ENCODE assay signal across 35 cellular contexts in genomic region chr15:33801954-33802353, GRCh38.
DNase-seq lines count a peak whose midpoint lies in the region; ATAC-seq and TF ChIP-seq lines count a peak whose summit lies in the region.
"Had no signal": no experiment of that assay in that cellular context is flagged by ENCODE, and none has a peak within 500 bp of the region (broad histone marks: within the 10 kb centered on the region; RNA-seq: fewer than 3 reads in every experiment).

No MANE protein-coding gene starts in this region.

- no peak overlapping the region for H4K91ac ChIP-seq in IMR-90 (ENCODE audit: insufficient read depth, low read depth, low read length)

- no peak for TF ChIP-seq RAD21 in IMR-90 (IDR thresholded peaks at IDR 0.05; ENCODE audit: low read length)

- no peak overlapping the region for H2BK120ac ChIP-seq in IMR-90 (ENCODE audit: low read depth, low read length)

- no peak overlapping the region for H4K5ac ChIP-seq in IMR-90 (ENCODE audit: low read depth, low read length)

- no peak overlapping the region for H3K27ac ChIP-seq in IMR-90 (ENCODE audit: insufficient read depth, low read length)
- H3K27ac ChIP-seq in SK-N-MC: no peak overlapping the region
- peak overlapping the region in 3 of 4 donors; percentile 2 to 42 (median 41) for H3K27ac ChIP-seq in gastrocnemius medialis
- H3K27ac ChIP-seq: BLaER1, cardiac muscle cell, colonic mucosa, foreskin keratinocyte, lower lobe of right lung, SJCRH30, testis, vagina, WERI-Rb-1 had no signal

- no peak overlapping the region for H4K8ac ChIP-seq in IMR-90 (ENCODE audit: low read depth in 2 of 2, low read length in 2 of 2)

- no peak overlapping the region for H2AK9ac ChIP-seq in IMR-90 (replicated peaks; ENCODE audit: low read depth, low read length, poor library complexity)

- no peak overlapping the region for H3K4ac ChIP-seq in IMR-90 (ENCODE audit: low read depth, low read length)

- H3K14ac ChIP-seq in IMR-90 (replicated peaks; ENCODE audit: low read depth, low read length): no peak overlapping the region

- H3K79me1 ChIP-seq in IMR-90 (ENCODE audit: low read depth in 1 of 2, low read length in 2 of 2): no peaks in the 10 kb centered on the region

- no peak overlapping the region for H3K4me3 ChIP-seq in IMR-90 (ENCODE audit: insufficient read depth, low read depth, low read length)
- H3K4me3 ChIP-seq in SK-N-MC: no peak overlapping the region
- no peak overlapping the region for H3K4me3 ChIP-seq in gastrocnemius medialis
- H3K4me3 ChIP-seq: BLaER1, cardiac muscle cell, colonic mucosa, HAP-1, lower lobe of right lung, SJCRH30, testis, vagina had no signal

- no peak overlapping the region for H2AFZ ChIP-seq in IMR-90 (replicated peaks; ENCODE audit: low read length, poor library complexity)

- no peak overlapping the region for H2BK15ac ChIP-seq in IMR-90 (ENCODE audit: low read depth, low read length)

- H3K56ac ChIP-seq in IMR-90 (ENCODE audit: extremely low read depth, insufficient read depth, low read length): no peak overlapping the region

- dilution Hi-C loops in IMR-90 (cut with HindIII; ENCODE audit: low sequenced_read_pairs, unreplicated experiment): no loop called here

- H3K9me1 ChIP-seq in IMR-90 (ENCODE audit: insufficient read depth, low read length): no peaks in the 10 kb centered on the region

- no peak overlapping the region for H3K23ac ChIP-seq in IMR-90 (ENCODE audit: low read depth, low read length)

- no TSS peak for BruUV-seq in IMR-90 (replicated peaks; lab: Mats Ljungman, UMichigan)

- no peak overlapping the region for H3K18ac ChIP-seq in IMR-90 (ENCODE audit: low read depth, low read length)

- DNase-seq in IMR-90: no peak
- peak; percentile 1 for DNase-seq in SK-N-MC (ENCODE audit: low read depth, low spot score)
- DNase-seq in foreskin melanocyte: peak; percentile 89
- DNase-seq in gastrocnemius medialis: no peak
- DNase-seq in NCI-H345 (lab: John Stamatoyannopoulos, UW): no peak
- no peak for DNase-seq in posterior vena cava (ENCODE audit: low spot score)
- DNase-seq: activated CD4-positive, alpha-beta T cell treated with anti-CD3 and anti-CD28 coated beads for 4 hours; activated CD8-positive, alpha-beta T cell treated with anti-CD3 and anti-CD28 coated beads, Interleukin-2, amount 10 ng/mL, durations not matched to agents 7 days and 5 days; anterior cingulate cortex; colonic mucosa; effector memory CD8-positive, alpha-beta T cell; erythroblast; Karpas-422; kidney glomerular epithelial cell; lower lobe of right lung; MV-4-11; natural killer cell; NCI-H146; NCI-H446 treated with DMSO at 0.1 percent for 48 hours; NCI-H82; retina; SJCRH30; stimulated activated CD4-positive, alpha-beta T cell treated with anti-CD3 and anti-CD28 coated beads, Interleukin-1b, Interleukin-23, amount 100 ng/mL, for 48 hours; stimulated activated naive CD8-positive, alpha-beta T cell treated with anti-CD3 and anti-CD28 coated beads, Interleukin-15, Interleukin-2, amounts not matched to agents 100 U/mL and 50 U/mL, for 24 hours; T1000; testis; WERI-Rb-1 had no signal

- ATAC-seq in IMR-90 (ENCODE audit: low read depth): no peak
- peak; percentile 52 to 78 for ATAC-seq in gastrocnemius medialis
- ATAC-seq in GM18867 (IDR thresholded peaks at IDR 0.05; ENCODE audit: unreplicated experiment): no peak
- no peak for ATAC-seq in HG02884 (IDR thresholded peaks at IDR 0.05; ENCODE audit: unreplicated experiment)
- ATAC-seq: activated CD8-positive, alpha-beta T cell treated with anti-CD3 and anti-CD28 coated beads, Interleukin-2, amount 10 ng/mL, durations not matched to agents 7 days and 5 days; activated T-helper 17 cell treated with anti-CD3 and anti-CD28 coated beads, Interleukin-2, amount 50 U/mL, for 72 hours; effector memory CD8-positive, alpha-beta T cell; foreskin keratinocyte; lower lobe of right lung; natural killer cell; stimulated activated naive CD8-positive, alpha-beta T cell treated with anti-CD3 and anti-CD28 coated beads, Interleukin-15, Interleukin-2, amounts not matched to agents 100 U/mL and 50 U/mL, for 24 hours had no signal

- H3K36me3 ChIP-seq in IMR-90 (ENCODE audit: control insufficient read depth, insufficient read depth, low read length) (no peaks in the 10 kb centered on the region), SK-N-MC (ENCODE audit: insufficient read depth, low read length) (no peaks in the 10 kb centered on the region), gastrocnemius medialis (no peaks in the 10 kb centered on the region)
- H3K36me3 ChIP-seq: BLaER1, cardiac muscle cell, colonic mucosa, HAP-1, lower lobe of right lung, vagina, WERI-Rb-1 had no signal

- H3K4me1 ChIP-seq in IMR-90 (ENCODE audit: control insufficient read depth, insufficient read depth, low read length) (no peaks in the 10 kb centered on the region), gastrocnemius medialis (peaks cover 17 to 22% of the 10 kb centered on the region in 2 donors)
- H3K4me1 ChIP-seq: BLaER1, colonic mucosa, foreskin keratinocyte, HAP-1, lower lobe of right lung, testis, vagina had no signal

- CTCF ChIA-PET in IMR-90 (lab: Yijun Ruan, JAX): interaction anchor here (0.5 to 0.9 kb wide), 2 partner anchors 9 to 10 kb away, joined by 3 read pairs; no protein-coding TSS in a partner anchor

- POLR2A ChIA-PET in IMR-90 (lab: Charles Lee; ENCODE audit: unreplicated experiment): no interaction called here

- no CpG with 5 or more reads among the region's 2 CpGs for WGBS in IMR-90 (ENCODE audit: extremely low coverage in 2 of 2, insufficient read length in 1 of 2), 2 experiments

- intact Hi-C loops in IMR-90 (cut with micrococcal nuclease): loop anchor here (5.0 kb wide), 1 partner anchor 165 kb away; the partner anchor contains the start of gene CHRM5
- intact Hi-C loops in gastrocnemius medialis (cut with DNase I; ENCODE audit: low total_unique reads): no loop called here
- intact Hi-C loops in posterior vena cava (cut with DNase I): no loop called here

- H2AK5ac ChIP-seq in IMR-90 (ENCODE audit: low read depth, low read length): no peak overlapping the region

- H3K9ac ChIP-seq in IMR-90 (ENCODE audit: low read depth, low read length) (no peak overlapping the region), SK-N-MC (ENCODE audit: insufficient read length) (no peak overlapping the region)
- H3K9ac ChIP-seq: BLaER1 had no signal

- H3K9me3 ChIP-seq in IMR-90 (ENCODE audit: control insufficient read depth, insufficient read depth, low read length): no peaks in the 10 kb centered on the region
- no peaks in the 10 kb centered on the region for H3K9me3 ChIP-seq in SK-N-MC (ENCODE audit: low read depth, low read length)
- no peaks in the 10 kb centered on the region for H3K9me3 ChIP-seq in gastrocnemius medialis
- H3K9me3 ChIP-seq: BLaER1, colonic mucosa, HAP-1, lower lobe of right lung, SJCRH30, testis, vagina had no signal

- no peak overlapping the region for H3K4me2 ChIP-seq in IMR-90 (ENCODE audit: low read depth, low read length)
- H3K4me2 ChIP-seq: BLaER1 had no signal

- in situ Hi-C loops in IMR-90 (cut with MboI; ENCODE audit: low sequenced_read_pairs): no loop called here
- in situ Hi-C loops in gastrocnemius medialis (cut with MboI; ENCODE audit: low sequenced_read_pairs in 4 of 4): no loop called here

- H2BK20ac ChIP-seq in IMR-90 (ENCODE audit: low read depth, low read length): no peak overlapping the region

- H3K27me3 ChIP-seq in IMR-90 (ENCODE audit: control insufficient read depth, insufficient read depth, low read length): peaks cover 8% of the 10 kb centered on the region
- no peaks in the 10 kb centered on the region for H3K27me3 ChIP-seq in gastrocnemius medialis
- H3K27me3 ChIP-seq: BLaER1, cardiac muscle cell, colonic mucosa, SJCRH30, testis, vagina had no signal

- TF ChIP-seq POLR2A in IMR-90 (IDR thresholded peaks at IDR 0.05; ENCODE audit: low read depth, low read length) (no peak), gastrocnemius medialis (IDR thresholded peaks at IDR 0.05) (no peak)

- no peaks in the 10 kb centered on the region for H4K20me1 ChIP-seq in IMR-90 (ENCODE audit: insufficient read depth, low read length)
- H4K20me1 ChIP-seq: BLaER1 had no signal

- H2BK5ac ChIP-seq in IMR-90 (ENCODE audit: low read depth, low read length, poor library complexity, severe bottlenecking): no peak overlapping the region

- TF ChIP-seq CTCF in IMR-90 (conservative IDR thresholded peaks at IDR 0.05; ENCODE audit: low read depth, low read length): no peak
- no peak for TF ChIP-seq CTCF in gastrocnemius medialis (IDR thresholded peaks at IDR 0.05 in 4 of 5, conservative IDR thresholded peaks at IDR 0.05 in 1 of 5)

TF ChIP-seq in IMR-90, 13 proteins besides CTCF, POLR2A, EP300 and RAD21:
- TF ChIP-seq MAFK (IDR thresholded peaks at IDR 0.05; ENCODE audit: low read depth, low read length) (peak; percentile 59), MXI1 (IDR thresholded peaks at IDR 0.05; ENCODE audit: borderline replicate concordance, low read depth, low read length) (no peak), SMC3 (IDR thresholded peaks at IDR 0.05; ENCODE audit: low read depth, low read length) (no peak)

Comparison
In these comparisons a context has a peak if more than half of its experiments do, and no peak if none do; other contexts are left out.
1. ATAC-seq: peak in gastrocnemius medialis (2 of 2); none in IMR-90 (single experiment), GM18867 (single experiment) and HG02884 (single experiment).
2. DNase-seq: peak in SK-N-MC (single experiment) and foreskin melanocyte (single experiment); none in IMR-90 (single experiment), gastrocnemius medialis (0 of 2), NCI-H345 (single experiment) and posterior vena cava (single experiment).
3. H3K27ac ChIP-seq: peak in gastrocnemius medialis (3 of 4); none in IMR-90 (single experiment) and SK-N-MC (single experiment).